In the genomic region with DNA sequence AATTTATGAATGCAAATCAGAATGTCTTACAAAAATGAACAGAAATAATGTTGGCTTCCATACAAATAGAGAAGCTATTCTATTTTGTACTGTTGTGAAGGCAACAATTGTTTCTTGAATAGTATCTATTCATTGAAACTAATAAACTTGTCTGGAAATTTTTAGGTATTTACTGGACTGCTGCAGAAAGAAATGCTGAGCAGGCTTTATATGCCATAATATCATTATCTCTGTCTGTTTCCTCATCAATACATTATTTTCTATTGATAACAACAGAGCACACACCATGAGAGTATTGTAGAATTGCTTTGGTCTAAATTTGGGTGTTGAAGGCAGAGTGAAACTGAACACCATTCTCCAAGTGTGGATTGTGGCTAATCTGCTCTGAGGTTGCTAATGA, we compare ENCODE assay signal across 19 cellular contexts.
DNase-seq lines count a peak whose midpoint lies in the region; ATAC-seq, FAIRE-seq and TF ChIP-seq lines count a peak whose summit lies in the region.
"Had no signal": no experiment of that assay in that cellular context is flagged by ENCODE, and none has a peak within 500 bp of the region (broad histone marks: within the 10 kb centered on the region; RNA-seq: fewer than 3 reads in every experiment).

No MANE protein-coding gene starts in this region.

- peaks cover 4% of the 10 kb centered on the region for H3K27me3 Mint-ChIP-seq in GM23338 (ENCODE audit: insufficient read depth, low read depth, poor library complexity)
- no peaks in the 10 kb centered on the region for H3K27me3 Mint-ChIP-seq in mesothelial cell of epicardium (ENCODE audit: low read depth)
- H3K27me3 Mint-ChIP-seq: CD4-positive, alpha-beta memory T cell had no signal

- H3K4me3 ChIP-seq in A549 (no peak overlapping the region), GM23338 (no peak overlapping the region), pancreas (no peak overlapping the region)
- H3K4me3 ChIP-seq: SJSA1 had no signal

- no peak overlapping the region for H2AFZ ChIP-seq in GM23338

- no peak overlapping the region for H3K27ac ChIP-seq in A549
- no peak overlapping the region for H3K27ac ChIP-seq in GM23338 (ENCODE audit: low read depth)
- H3K27ac ChIP-seq in VCaP: peak overlapping the region; percentile 21; the same call in 1 of the 2 replicates
- no peak overlapping the region for H3K27ac ChIP-seq in pancreas
- H3K27ac ChIP-seq: SJSA1 had no signal

- DNase-seq in A549 (ENCODE audit: low read depth in 1 of 2, low spot score in 1 of 2) (no peak), GM23338 (ENCODE audit: low spot score) (no peak), mesothelial cell of epicardium (ENCODE audit: low spot score in 2 of 2, unreplicated experiment in 2 of 2) (no peak), activated gamma-delta T cell treated with Interleukin-2 at 50 U/mL for 16 hours (no peak), pancreas (no peak)
- DNase-seq: C1 segment of cervical spinal cord; CD4-positive, alpha-beta memory T cell; COR-L47; KBM-7; NCI-H2029; NCI-H446 treated with DMSO at 0.1 percent for 48 hours; Right ventricle myocardium superior; RPMI8226 had no signal

- H3K36me3 ChIP-seq in GM23338 (ENCODE audit: insufficient read depth): no peaks in the 10 kb centered on the region
- H3K36me3 ChIP-seq in pancreas: no peaks in the 10 kb centered on the region
- H3K36me3 ChIP-seq: SJSA1 had no signal

- no peak for TF ChIP-seq EP300 in A549 (IDR thresholded peaks at IDR 0.05)

- CTCF ChIA-PET in A549 (lab: Yijun Ruan, JAX): interaction anchor here (0.6 to 5.1 kb wide), 7 partner anchors 12 to 668 kb away, joined by 3 to 25 read pairs (median 5); no protein-coding TSS in a partner anchor

- no peak overlapping the region; the same call in 2 of the 3 replicates for H3K4me2 ChIP-seq in A549
- H3K4me2 ChIP-seq in GM23338: no peak overlapping the region

- H3K9me2 ChIP-seq in GM23338 (ENCODE audit: insufficient read depth): no peaks in the 10 kb centered on the region

- TF ChIP-seq CTCF in A549 (IDR thresholded peaks at IDR 0.05) (no peak), GM23338 (conservative IDR thresholded peaks at IDR 0.05; ENCODE audit: low read depth in 2 of 2) (no peak), VCaP (conservative IDR thresholded peaks at IDR 0.05) (no peak), mesothelial cell of epicardium (IDR thresholded peaks at IDR 0.05; ENCODE audit: unreplicated experiment) (no peak), pancreas (IDR thresholded peaks at IDR 0.05) (no peak)

- H3K9me3 ChIP-seq in A549 (no peaks in the 10 kb centered on the region), pancreas (no peaks in the 10 kb centered on the region)
- H3K9me3 ChIP-seq: SJSA1 had no signal

- FAIRE-seq in A549 (lab: Jason Lieb, UNC) (no peak), pancreas (lab: Jason Lieb, UNC) (no peak)
- FAIRE-seq: A204.1, GM12891 had no signal

- H3K9me3 Mint-ChIP-seq in GM23338 (no peaks in the 10 kb centered on the region), mesothelial cell of epicardium (peaks cover 6% of the 10 kb centered on the region)
- H3K9me3 Mint-ChIP-seq: CD4-positive, alpha-beta memory T cell had no signal

- peak overlapping the region; percentile 74 for H3K27ac Mint-ChIP-seq in GM23338
- H3K27ac Mint-ChIP-seq in mesothelial cell of epicardium: peak overlapping the region; percentile 45

- H3K4me1 ChIP-seq in A549 (peaks cover 25% of the 10 kb centered on the region), GM23338 (ENCODE audit: insufficient read depth) (0 out of 2 replicates have a peak, but pooled peaks cover 8% of the 10 kb centered on the region), pancreas (no peaks in the 10 kb centered on the region)

- H3F3A ChIP-seq in GM23338 (replicated peaks; ENCODE audit: low read depth): no peaks in the 10 kb centered on the region

- H3K4me3 Mint-ChIP-seq in GM23338: no peak overlapping the region
- no peak overlapping the region for H3K4me3 Mint-ChIP-seq in mesothelial cell of epicardium

- no peaks in the 10 kb centered on the region; the same call in 1 of the 2 replicates for H3K79me2 ChIP-seq in GM23338 (replicated peaks; ENCODE audit: insufficient read depth)

- ATAC-seq in A549 (no peak), GM23338 (no peak), GM21515 (IDR thresholded peaks at IDR 0.05; ENCODE audit: unreplicated experiment) (no peak), pancreas (no peak), GM21381 (IDR thresholded peaks at IDR 0.05; ENCODE audit: unreplicated experiment) (no peak)

- no peak for TF ChIP-seq POLR2A in A549 (IDR thresholded peaks at IDR 0.05; ENCODE audit: low read length)

- intact Hi-C loops in pancreas (cut with DNase I): loop anchor here in 1 of 3 donors (5.0 kb wide), 1 partner anchor 148 kb away; no protein-coding TSS in a partner anchor

- TF ChIP-seq RAD21 in A549 (conservative IDR thresholded peaks at IDR 0.05 in 1 of 2, IDR thresholded peaks at IDR 0.05 in 1 of 2): no peak

- H3K36me3 Mint-ChIP-seq in GM23338 (ENCODE audit: low read depth) (no peaks in the 10 kb centered on the region; the same call in 2 of the 3 replicates), mesothelial cell of epicardium (peaks cover 11% of the 10 kb centered on the region)

- POLR2A ChIA-PET in A549 (lab: Yijun Ruan, JAX): no interaction called here

- H3K27me3 ChIP-seq in GM23338 (ENCODE audit: insufficient read depth) (no peaks in the 10 kb centered on the region), pancreas (no peaks in the 10 kb centered on the region)
- H3K27me3 ChIP-seq: SJSA1 had no signal

- H3K4me1 Mint-ChIP-seq in GM23338 (peaks cover 24% of the 10 kb centered on the region), mesothelial cell of epicardium (peaks cover 25% of the 10 kb centered on the region)

- no peaks in the 10 kb centered on the region; the same call in 1 of the 2 replicates for H4K20me1 ChIP-seq in GM23338 (replicated peaks; ENCODE audit: insufficient read depth)

TF ChIP-seq in A549, 52 proteins besides CTCF, POLR2A, EP300 and RAD21:
- TF ChIP-seq MAFK (IDR thresholded peaks at IDR 0.05; ENCODE audit: partially characterized antibody): peak; percentile 75
- TF ChIP-seq, protein P1, sequence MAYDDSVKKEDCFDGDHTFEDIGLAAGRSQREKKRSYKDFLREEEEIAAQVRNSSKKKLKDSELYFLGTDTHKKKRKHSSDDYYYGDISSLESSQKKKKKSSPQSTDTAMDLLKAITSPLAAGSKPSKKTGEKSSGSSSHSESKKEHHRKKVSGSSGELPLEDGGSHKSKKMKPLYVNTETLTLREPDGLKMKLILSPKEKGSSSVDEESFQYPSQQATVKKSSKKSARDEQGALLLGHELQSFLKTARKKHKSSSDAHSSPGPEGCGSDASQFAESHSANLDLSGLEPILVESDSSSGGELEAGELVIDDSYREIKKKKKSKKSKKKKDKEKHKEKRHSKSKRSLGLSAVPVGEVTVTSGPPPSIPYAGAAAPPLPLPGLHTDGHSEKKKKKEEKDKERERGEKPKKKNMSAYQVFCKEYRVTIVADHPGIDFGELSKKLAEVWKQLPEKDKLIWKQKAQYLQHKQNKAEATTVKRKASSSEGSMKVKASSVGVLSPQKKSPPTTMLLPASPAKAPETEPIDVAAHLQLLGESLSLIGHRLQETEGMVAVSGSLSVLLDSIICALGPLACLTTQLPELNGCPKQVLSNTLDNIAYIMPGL (CRISPR knock-in tag; IDR thresholded peaks at IDR 0.05; ENCODE audit: borderline replicate concordance): no peak
- no peak for TF ChIP-seq FOXS1 (CRISPR knock-in tag; IDR thresholded peaks at IDR 0.05)
- TF ChIP-seq SREBF2 (IDR thresholded peaks at IDR 0.05): no peak
- TF ChIP-seq RARB (CRISPR knock-in tag; IDR thresholded peaks at IDR 0.05): no peak
- TF ChIP-seq HOXB5 (CRISPR knock-in tag; IDR thresholded peaks at IDR 0.05): no peak
TF ChIP-seq in A549: peak in this region for 1.

TF ChIP-seq in GM23338, 12 proteins besides CTCF, POLR2A, EP300 and RAD21 (continues in another document):
- TF ChIP-seq, protein P2, sequence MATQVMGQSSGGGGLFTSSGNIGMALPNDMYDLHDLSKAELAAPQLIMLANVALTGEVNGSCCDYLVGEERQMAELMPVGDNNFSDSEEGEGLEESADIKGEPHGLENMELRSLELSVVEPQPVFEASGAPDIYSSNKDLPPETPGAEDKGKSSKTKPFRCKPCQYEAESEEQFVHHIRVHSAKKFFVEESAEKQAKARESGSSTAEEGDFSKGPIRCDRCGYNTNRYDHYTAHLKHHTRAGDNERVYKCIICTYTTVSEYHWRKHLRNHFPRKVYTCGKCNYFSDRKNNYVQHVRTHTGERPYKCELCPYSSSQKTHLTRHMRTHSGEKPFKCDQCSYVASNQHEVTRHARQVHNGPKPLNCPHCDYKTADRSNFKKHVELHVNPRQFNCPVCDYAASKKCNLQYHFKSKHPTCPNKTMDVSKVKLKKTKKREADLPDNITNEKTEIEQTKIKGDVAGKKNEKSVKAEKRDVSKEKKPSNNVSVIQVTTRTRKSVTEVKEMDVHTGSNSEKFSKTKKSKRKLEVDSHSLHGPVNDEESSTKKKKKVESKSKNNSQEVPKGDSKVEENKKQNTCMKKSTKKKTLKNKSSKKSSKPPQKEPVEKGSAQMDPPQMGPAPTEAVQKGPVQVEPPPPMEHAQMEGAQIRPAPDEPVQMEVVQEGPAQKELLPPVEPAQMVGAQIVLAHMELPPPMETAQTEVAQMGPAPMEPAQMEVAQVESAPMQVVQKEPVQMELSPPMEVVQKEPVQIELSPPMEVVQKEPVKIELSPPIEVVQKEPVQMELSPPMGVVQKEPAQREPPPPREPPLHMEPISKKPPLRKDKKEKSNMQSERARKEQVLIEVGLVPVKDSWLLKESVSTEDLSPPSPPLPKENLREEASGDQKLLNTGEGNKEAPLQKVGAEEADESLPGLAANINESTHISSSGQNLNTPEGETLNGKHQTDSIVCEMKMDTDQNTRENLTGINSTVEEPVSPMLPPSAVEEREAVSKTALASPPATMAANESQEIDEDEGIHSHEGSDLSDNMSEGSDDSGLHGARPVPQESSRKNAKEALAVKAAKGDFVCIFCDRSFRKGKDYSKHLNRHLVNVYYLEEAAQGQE (IDR thresholded peaks at IDR 0.05; ENCODE audit: unreplicated experiment): no peak
